Comparison of ENCODE assay signal across 9 cellular contexts in the genomic region with DNA sequence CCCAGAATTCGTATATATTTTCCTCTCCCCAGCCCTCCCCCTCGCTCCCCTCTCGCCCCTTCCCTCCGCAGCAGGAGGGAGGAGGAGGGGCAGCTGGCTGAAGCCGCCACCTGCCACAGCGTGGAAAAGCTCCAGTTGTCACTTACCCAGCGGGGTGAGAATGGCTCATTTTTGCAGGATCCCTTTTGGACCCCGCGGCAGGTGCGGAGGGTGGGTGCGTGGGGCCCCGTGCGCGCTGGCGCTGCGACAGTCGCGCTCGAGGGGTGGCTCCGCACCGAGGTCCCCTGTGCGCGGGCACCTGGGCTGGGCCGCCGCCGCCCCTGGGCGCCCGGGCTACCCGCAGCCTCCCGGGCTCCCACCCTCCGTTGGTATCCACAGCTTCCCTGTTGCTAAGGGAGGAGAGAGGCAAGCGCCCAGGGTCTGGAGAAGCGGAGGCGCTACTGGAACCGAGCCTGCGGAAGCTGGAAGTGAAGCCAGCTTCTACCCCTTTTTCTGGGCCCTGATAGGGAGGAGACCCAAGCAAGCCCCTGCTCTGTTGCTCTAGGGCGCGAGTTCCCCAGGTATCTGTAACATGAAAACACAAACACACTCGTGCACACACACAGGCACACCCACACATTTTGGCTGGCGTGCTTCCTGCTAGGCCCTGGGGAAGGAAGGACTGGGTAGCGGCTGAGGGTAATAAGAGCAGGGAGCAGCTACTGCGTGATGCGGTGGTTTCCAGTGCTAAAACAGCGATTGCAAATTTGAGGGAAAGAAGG. TPM values are rescaled to one million over a fixed set of nuclear protein-coding genes. Genes with fewer than 3 reads are reported as not detected.
DNase-seq lines count a peak whose midpoint lies in the region; ATAC-seq and TF ChIP-seq lines count a peak whose summit lies in the region.
"Had no signal": no experiment of that assay in that cellular context is flagged by ENCODE, and none has a peak within 500 bp of the region (broad histone marks: within the 10 kb centered on the region; RNA-seq: fewer than 3 reads in every experiment).

A gene with protein sequence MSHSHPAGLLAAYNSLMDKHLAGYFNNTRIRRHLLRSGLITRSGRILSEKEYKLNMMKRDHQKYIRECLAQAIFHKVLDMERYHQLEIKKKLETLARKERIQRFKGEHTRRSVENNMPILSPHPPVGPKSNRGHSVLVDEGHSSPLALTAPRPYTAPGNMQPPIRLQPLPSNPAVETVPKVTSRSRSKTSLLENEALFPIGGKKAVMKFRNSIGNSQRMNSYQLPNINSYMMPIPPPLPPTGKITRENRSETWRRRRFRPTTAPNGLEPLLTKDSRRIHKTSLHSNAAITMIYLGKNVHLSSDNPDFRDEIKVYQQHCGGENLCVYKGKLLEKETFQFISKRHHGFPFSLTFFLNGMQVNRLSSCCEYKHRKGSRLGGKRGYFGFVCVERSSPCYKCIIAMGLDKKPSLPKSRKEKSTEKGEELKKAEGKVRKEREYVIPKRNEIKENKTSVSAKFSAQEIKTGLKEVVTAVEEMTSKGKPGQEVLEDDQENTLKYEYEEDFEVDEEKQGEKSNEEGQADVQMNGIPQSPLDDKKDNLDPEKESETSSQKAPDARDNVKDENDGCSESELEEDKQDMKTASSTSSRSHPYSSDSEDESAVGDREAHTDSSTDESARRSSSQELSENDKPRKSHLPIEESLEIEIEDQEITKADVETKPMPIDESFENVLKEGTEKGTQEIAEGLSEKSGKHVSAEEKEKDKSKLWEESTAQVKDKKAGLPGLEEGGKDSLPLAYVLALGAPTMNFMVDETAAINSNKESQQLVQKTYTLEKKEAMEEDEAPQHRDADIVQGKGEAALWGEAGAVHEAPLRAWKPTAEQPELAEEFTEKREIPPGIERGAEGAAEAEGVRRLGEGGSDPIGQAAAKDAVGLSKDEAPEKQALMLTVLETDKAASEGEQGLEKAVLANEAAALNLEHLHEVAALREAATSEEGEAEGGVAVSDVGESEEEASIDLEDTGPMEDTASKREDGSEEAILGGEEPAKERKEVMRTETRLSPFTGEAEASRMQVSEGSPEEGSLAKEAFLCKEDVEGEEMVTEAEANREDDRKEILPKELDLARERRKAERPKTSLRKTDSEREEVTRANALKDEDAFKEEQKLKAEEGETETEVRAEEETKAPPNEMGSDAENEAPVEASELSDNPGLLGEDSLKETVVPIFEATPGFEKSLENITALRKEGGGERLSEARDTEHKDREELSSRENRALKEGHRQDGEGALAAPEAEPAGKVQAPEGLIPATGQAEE (N-terminal part only) (minus strand): TSS at position 442 of the 761 bp plus-strand sequence. CDS start 273 bp downstream, at position 169.

- H3K4me3 ChIP-seq in choroid plexus epithelial cell (ENCODE audit: low read depth, low read length), result peak within 1 kb of the TSS; percentile 1

- no peak for DNase-seq in activated CD8-positive, alpha-beta memory T cell treated with anti-CD3 and anti-CD28 coated beads, Interleukin-2, amount 10 ng/mL, durations not matched to agents 7 days and 5 days
- no peak for DNase-seq in activated CD8-positive, alpha-beta memory T cell treated with anti-CD3 and anti-CD28 coated beads for 24 hours
- no peak for DNase-seq in choroid plexus epithelial cell (ENCODE audit: low read depth)
- no peak for DNase-seq in naive B cell
- no peak for DNase-seq in ecto neural progenitor cell (ENCODE audit: low spot score)
- no peak for DNase-seq in dedifferentiated amniotic fluid mesenchymal stem cell (ENCODE audit: extremely low spot score)
- DNase-seq in erythroblast (lab: John Stamatoyannopoulos, UW), result no peak

- CTCF ChIA-PET in activated CD8-positive, alpha-beta memory T cell treated with anti-CD3 and anti-CD28 coated beads, Interleukin-2, amount 10 ng/mL, durations not matched to agents 7 days and 5 days (lab: Charles Lee), result no interaction called here

- peak; percentile 9 for ATAC-seq in activated CD8-positive, alpha-beta memory T cell treated with anti-CD3 and anti-CD28 coated beads, Interleukin-2, amount 10 ng/mL, durations not matched to agents 7 days and 5 days
- ATAC-seq in HG03469 (IDR thresholded peaks at IDR 0.05; ENCODE audit: unreplicated experiment) (peak; percentile 47), naive B cell (ENCODE audit: low read depth in 2 of 2) (peak; percentile 27 to 50)

- H3K9me3 Mint-ChIP-seq in activated CD8-positive, alpha-beta memory T cell treated with anti-CD3 and anti-CD28 coated beads, Interleukin-2, amount 10 ng/mL, durations not matched to agents 7 days and 5 days (ENCODE audit: low read depth), result no peaks in the 10 kb centered on the region
- H3K9me3 Mint-ChIP-seq in naive B cell, result peaks cover 6 to 15% (median 14%) of the 10 kb centered on the region in 7 donors

- no peak for TF ChIP-seq POLR2A in erythroblast (IDR thresholded peaks at IDR 0.05; ENCODE audit: low read length)

- H3K27me3 Mint-ChIP-seq in activated CD8-positive, alpha-beta memory T cell treated with anti-CD3 and anti-CD28 coated beads, Interleukin-2, amount 10 ng/mL, durations not matched to agents 7 days and 5 days, result peaks cover 57% of the 10 kb centered on the region
- peaks cover 24 to 38% (median 36%) of the 10 kb centered on the region in 3 donors for H3K27me3 Mint-ChIP-seq in naive B cell

- H3K36me3 Mint-ChIP-seq in activated CD8-positive, alpha-beta memory T cell treated with anti-CD3 and anti-CD28 coated beads, Interleukin-2, amount 10 ng/mL, durations not matched to agents 7 days and 5 days, result no peaks in the 10 kb centered on the region
- peaks cover 9 to 11% of the 10 kb centered on the region in 2 donors for H3K36me3 Mint-ChIP-seq in naive B cell

- no peak within 1 kb of the TSS for H3K4me3 Mint-ChIP-seq in activated CD8-positive, alpha-beta memory T cell treated with anti-CD3 and anti-CD28 coated beads, Interleukin-2, amount 10 ng/mL, durations not matched to agents 7 days and 5 days
- H3K4me3 Mint-ChIP-seq in naive B cell, result peak within 1 kb of the TSS in 6 of 8 donors; percentile 30 to 81 (median 48)

- no peak for TF ChIP-seq CTCF in choroid plexus epithelial cell (conservative IDR thresholded peaks at IDR 0.05; ENCODE audit: low read depth, low read length)

- H3K27ac Mint-ChIP-seq in activated CD8-positive, alpha-beta memory T cell treated with anti-CD3 and anti-CD28 coated beads, Interleukin-2, amount 10 ng/mL, durations not matched to agents 7 days and 5 days, result no peak within 1 kb of the TSS
- no peak within 1 kb of the TSS for H3K27ac Mint-ChIP-seq in naive B cell

- peaks cover 3% of the 10 kb centered on the region for H3K4me1 Mint-ChIP-seq in activated CD8-positive, alpha-beta memory T cell treated with anti-CD3 and anti-CD28 coated beads, Interleukin-2, amount 10 ng/mL, durations not matched to agents 7 days and 5 days
- peaks cover 11 to 16% (median 14%) of the 10 kb centered on the region in 3 donors for H3K4me1 Mint-ChIP-seq in naive B cell

RNA-seq across cellular contexts. Expression of the gene that starts here (rescaled TPM):
- total RNA-seq in activated CD8-positive, alpha-beta memory T cell treated with anti-CD3 and anti-CD28 coated beads, Interleukin-2, amount 10 ng/mL, durations not matched to agents 7 days and 5 days, result under 1 TPM; 0.05 to 0.23 TPM
- polyA plus RNA-seq in naive B cell (ENCODE audit: low read depth in 6 of 6), result not detected
- total RNA-seq: T-helper 1 cell treated with Interleukin-12 subunit alpha and Interleukin-12 subunit beta and Interleukin-4 antibody, amounts not matched to agents 30 ng/mL and 1 ng/mL, for 36 hours had no signal

Comparison
In these comparisons a context has a peak if more than half of its experiments do, and no peak if none do; other contexts are left out.
1. Peak in ATAC-seq in activated CD8-positive, alpha-beta memory T cell treated with anti-CD3 and anti-CD28 coated beads, Interleukin-2, amount 10 ng/mL, durations not matched to agents 7 days and 5 days; RNA of the gene not detected or under 1 TPM.
2. Peak in ATAC-seq in naive B cell; RNA of the gene not detected or under 1 TPM.